36 cellular contexts compared by ENCODE assay signal in genomic region chr1:162323023-162323422, GRCh38. TPM values are rescaled to one million over a fixed set of nuclear protein-coding genes. Genes with fewer than 3 reads are reported as not detected.
"Had no signal": no experiment of that assay in that cellular context is flagged by ENCODE, and none has a peak within 500 bp of the region (broad histone marks: within the 10 kb centered on the region; RNA-seq: fewer than 3 reads in every experiment).

No MANE protein-coding gene starts in this region.

- ATAC-seq: activated CD4-positive, alpha-beta T cell treated with anti-CD3 and anti-CD28 coated beads for 36 hours; activated CD8-positive, alpha-beta memory T cell treated with anti-CD3 and anti-CD28 coated beads, Interleukin-2, amount 10 ng/mL, durations not matched to agents 7 days and 5 days; activated CD8-positive, alpha-beta T cell treated with anti-CD3 and anti-CD28 coated beads, Interleukin-2, amount 10 ng/mL, durations not matched to agents 7 days and 5 days; activated naive CD8-positive, alpha-beta T cell treated with anti-CD3 and anti-CD28 coated beads, Interleukin-2, amount 50 U/mL, for 24 hours had no signal

- H3K36me3 ChIP-seq: adrenal gland, breast epithelium, cardiac muscle cell, colonic mucosa, esophagus squamous epithelium had no signal

- H3K4me1 ChIP-seq: adrenal gland, colonic mucosa had no signal

- DNase-seq: activated CD4-positive, alpha-beta memory T cell treated with anti-CD3 and anti-CD28 coated beads for 36 hours; activated CD4-positive, alpha-beta T cell treated with anti-CD3 and anti-CD28 coated beads for 36 hours; activated CD4-positive, alpha-beta T cell treated with anti-CD3 and anti-CD28 coated beads, Interleukin-2, amount 10 ng/mL, durations not matched to agents 24 days and 14 days; activated CD4-positive, CD25-positive, alpha-beta regulatory T cell; activated CD4-positive, CD25-positive, alpha-beta regulatory T cell treated with anti-CD3 and anti-CD28 coated beads, Interleukin-2, amount 50 U/mL, for 72 hours; activated CD8-positive, alpha-beta memory T cell treated with anti-CD3 and anti-CD28 coated beads, Interleukin-2, amount 10 ng/mL, durations not matched to agents 7 days and 5 days; activated CD8-positive, alpha-beta memory T cell treated with anti-CD3 and anti-CD28 coated beads, Interleukin-2, amount 50 U/mL, for 4 hours; activated CD8-positive, alpha-beta T cell treated with anti-CD3 and anti-CD28 coated beads, Interleukin-2, amount 10 ng/mL, durations not matched to agents 7 days and 5 days; activated effector memory CD4-positive, alpha-beta T cell treated with anti-CD3 and anti-CD28 coated beads, Interleukin-2, amount 50 U/mL, for 16 hours; activated naive CD4-positive, alpha-beta T cell treated with anti-CD3 and anti-CD28 coated beads for 36 hours; activated naive CD8-positive, alpha-beta T cell treated with anti-CD3 and anti-CD28 coated beads for 36 hours; activated naive CD8-positive, alpha-beta T cell treated with anti-CD3 and anti-CD28 coated beads, Interleukin-2, amount 50 U/mL, for 24 hours; activated T-cell treated with anti-CD3 and anti-CD28 coated beads, Interleukin-2, amount 50 U/mL, for 1 hour; activated T-cell treated with anti-CD3 and anti-CD28 coated beads, Interleukin-2, amount 50 U/mL, for 48 hours; adrenal gland; amygdala; aorta; central memory CD4-positive, alpha-beta T cell; colonic mucosa; effector CD8-positive, alpha-beta T cell; esophagus squamous epithelium; head of caudate nucleus; T-helper 2 cell had no signal

- H3K27ac ChIP-seq: adrenal gland, breast epithelium, cardiac muscle cell, colonic mucosa, epithelial cell of prostate, esophagus squamous epithelium had no signal

- H3K27me3 ChIP-seq: adrenal gland, breast epithelium, cardiac muscle cell, colonic mucosa, esophagus squamous epithelium had no signal

- H3K4me3 ChIP-seq: adrenal gland, breast epithelium, cardiac muscle cell, colonic mucosa, esophagus squamous epithelium had no signal

RNA-seq across cellular contexts. Expression of gene SPATA46, which starts 53.6 kb away (rescaled TPM):
- total RNA-seq: activated CD4-positive, alpha-beta memory T cell treated with anti-CD3 and anti-CD28 coated beads for 36 hours; activated CD4-positive, alpha-beta T cell treated with anti-CD3 and anti-CD28 coated beads for 36 hours; activated CD4-positive, alpha-beta T cell treated with anti-CD3 and anti-CD28 coated beads, Interleukin-2, amount 10 ng/mL, durations not matched to agents 24 days and 14 days; activated CD8-positive, alpha-beta memory T cell treated with anti-CD3 and anti-CD28 coated beads for 36 hours; activated CD8-positive, alpha-beta memory T cell treated with anti-CD3 and anti-CD28 coated beads, Interleukin-2, amount 10 ng/mL, durations not matched to agents 7 days and 5 days; activated CD8-positive, alpha-beta T cell treated with anti-CD3 and anti-CD28 coated beads, Interleukin-2, amount 10 ng/mL, durations not matched to agents 7 days and 5 days; activated naive CD4-positive, alpha-beta T cell treated with anti-CD3 and anti-CD28 coated beads for 36 hours; activated naive CD8-positive, alpha-beta T cell treated with anti-CD3 and anti-CD28 coated beads for 36 hours; activated T-helper 1 cell treated with anti-CD3 and anti-CD28 coated beads, Interleukin-12 subunit alpha, Interleukin-12 subunit beta, Interleukin-2, Interleukin-4 antibody, amounts not matched to agents 30 ng/mL and 10 ng/mL and 1 ng/mL, durations not matched to agents 14 hours and 24 hours and 36 hours; activated T-helper 2 cell treated with anti-CD3 and anti-CD28 coated beads, Interferon-gamma antibody, Interleukin-2, Interleukin-4, amounts not matched to agents 10 μg/mL and 5 μg/mL and 100 μg/mL, durations not matched to agents 14 hours and 24 hours and 36 hours; adrenal gland; aorta; breast epithelium; cardiac muscle cell; colonic mucosa; dermis microvascular lymphatic vessel endothelial cell; endothelial cell of umbilical vein; esophagus squamous epithelium; fibroblast of lung; fibroblast of villous mesenchyme; frontal cortex; T-helper 1 cell treated with Interleukin-12 subunit alpha and Interleukin-12 subunit beta and Interleukin-4 antibody, amounts not matched to agents 30 ng/mL and 1 ng/mL, for 36 hours had no signal
- polyA plus RNA-seq: adrenal gland, aorta, cardiac muscle cell, endothelial cell of umbilical vein, esophagus, fibroblast of lung had no signal

RNA-seq across cellular contexts. Expression of gene C1orf226, which starts 58.5 kb away (rescaled TPM):
- total RNA-seq: activated CD4-positive, alpha-beta T cell treated with anti-CD3 and anti-CD28 coated beads, Interleukin-2, amount 10 ng/mL, durations not matched to agents 24 days and 14 days; activated CD8-positive, alpha-beta memory T cell treated with anti-CD3 and anti-CD28 coated beads, Interleukin-2, amount 10 ng/mL, durations not matched to agents 7 days and 5 days; activated CD8-positive, alpha-beta T cell treated with anti-CD3 and anti-CD28 coated beads, Interleukin-2, amount 10 ng/mL, durations not matched to agents 7 days and 5 days; activated T-helper 1 cell treated with anti-CD3 and anti-CD28 coated beads, Interleukin-12 subunit alpha, Interleukin-12 subunit beta, Interleukin-2, Interleukin-4 antibody, amounts not matched to agents 30 ng/mL and 10 ng/mL and 1 ng/mL, durations not matched to agents 14 hours and 24 hours and 36 hours; T-helper 1 cell treated with Interleukin-12 subunit alpha and Interleukin-12 subunit beta and Interleukin-4 antibody, amounts not matched to agents 30 ng/mL and 1 ng/mL, for 36 hours had no signal
